In genomic region chr10:9239298-9239697, GRCh38 we compare ENCODE assay signal across 17 cellular contexts.
"Had no signal": no experiment of that assay in that cellular context is flagged by ENCODE, and none has a peak within 500 bp of the region (broad histone marks: within the 10 kb centered on the region; RNA-seq: fewer than 3 reads in every experiment).

No MANE protein-coding gene starts in this region.

- H3K36me3 ChIP-seq: adrenal gland, ovary, stomach, upper lobe of right lung, WERI-Rb-1 had no signal

- ATAC-seq: activated CD8-positive, alpha-beta memory T cell treated with anti-CD3 and anti-CD28 coated beads, Interleukin-2, amount 10 ng/mL, durations not matched to agents 7 days and 5 days; activated T-cell treated with anti-CD3 and anti-CD28 coated beads, Interleukin-2, amount 50 U/mL, for 4 hours; foreskin keratinocyte; T-cell; upper lobe of right lung had no signal

- H3K27ac ChIP-seq: adrenal gland, foreskin keratinocyte, ovary, stomach, testis, upper lobe of right lung, WERI-Rb-1 had no signal

- H3K27me3 ChIP-seq: adrenal gland, foreskin keratinocyte, ovary, testis had no signal

- H3K4me1 ChIP-seq: adrenal gland, foreskin keratinocyte, stomach, testis, upper lobe of right lung had no signal

- DNase-seq: activated CD4-positive, alpha-beta memory T cell treated with anti-CD3 and anti-CD28 coated beads for 36 hours; activated CD8-positive, alpha-beta memory T cell treated with anti-CD3 and anti-CD28 coated beads, Interleukin-2, amount 10 ng/mL, durations not matched to agents 7 days and 5 days; activated effector memory CD4-positive, alpha-beta T cell treated with Interleukin-2 at 50 U/mL for 16 hours; activated naive CD4-positive, alpha-beta T cell treated with anti-CD3 and anti-CD28 coated beads, Interleukin-2, amount 50 U/mL, for 16 hours; activated T-cell treated with anti-CD3 and anti-CD28 coated beads, Interleukin-2, amount 50 U/mL, for 4 hours; adrenal gland; foreskin keratinocyte; kidney glomerular epithelial cell; ovary; stimulated activated CD4-positive, alpha-beta T cell treated with anti-CD3 and anti-CD28 coated beads, Interleukin-1b, Interleukin-23, amount 100 ng/mL, for 48 hours; stomach; T-cell; testis; upper lobe of right lung; WERI-Rb-1 had no signal

- H3K4me3 ChIP-seq: adrenal gland, ovary, stomach, testis, upper lobe of right lung had no signal

- FAIRE-seq: colon, endometrium had no signal

- H3K9me3 ChIP-seq: adrenal gland, ovary, stomach, testis, upper lobe of right lung had no signal
